In genomic region chr3:72448375-72448823, GRCh38 we compare ENCODE assay signal across 18 cellular contexts. TPM values are rescaled to one million over a fixed set of nuclear protein-coding genes. Genes with fewer than 3 reads are reported as not detected.
DNase-seq lines count a peak whose midpoint lies in the region; ATAC-seq, FAIRE-seq and TF ChIP-seq lines count a peak whose summit lies in the region.
"Had no signal": no experiment of that assay in that cellular context is flagged by ENCODE, and none has a peak within 500 bp of the region (broad histone marks: within the 10 kb centered on the region; RNA-seq: fewer than 3 reads in every experiment).

No MANE protein-coding gene starts in this region.

- no peak for ATAC-seq in activated naive CD8-positive, alpha-beta T cell treated with anti-CD3 and anti-CD28 coated beads, Interleukin-2, amount 50 U/mL, for 24 hours
- ATAC-seq: GM12878 had no signal

- DNase-seq in activated naive CD8-positive, alpha-beta T cell treated with anti-CD3 and anti-CD28 coated beads, Interleukin-2, amount 50 U/mL, for 24 hours = no peak
- DNase-seq in activated T-helper 1 cell treated with anti-CD3 and anti-CD28 coated beads, Interleukin-12 subunit alpha, Interleukin-12 subunit beta, Interleukin-2, Interleukin-4 antibody, amounts not matched to agents 30 ng/mL and 10 ng/mL and 1 ng/mL, durations not matched to agents 14 hours and 24 hours and 36 hours (ENCODE audit: low spot score) = no peak
- DNase-seq in mesothelial cell of epicardium (ENCODE audit: low spot score in 2 of 2, unreplicated experiment in 2 of 2) = no peak
- DNase-seq in urothelium cell line (ENCODE audit: low spot score) = peak; percentile 35
- no peak for DNase-seq in right atrium auricular region (ENCODE audit: low spot score)
- DNase-seq in cerebellar cortex (ENCODE audit: low spot score) = no peak
- no peak for DNase-seq in coronary artery (ENCODE audit: low spot score)
- DNase-seq: activated CD4-positive, alpha-beta T cell treated with anti-CD3 and anti-CD28 coated beads, Interleukin-2, amount 50 U/mL, for 1 hour; activated T-cell treated with anti-CD3 and anti-CD28 coated beads, Interleukin-2, amount 50 U/mL, for 48 hours; H7; left ventricle myocardium inferior; NCI-H446 treated with DMSO at 0.1 percent for 48 hours; SIG-M5; stimulated activated CD4-positive, alpha-beta T cell treated with anti-CD3 and anti-CD28 coated beads, Interleukin-15, amount 100 ng/mL, for 24 hours had no signal

- H3K27ac Mint-ChIP-seq in activated naive CD8-positive, alpha-beta T cell = no peak overlapping the region
- no peak overlapping the region for H3K27ac Mint-ChIP-seq in activated naive CD8-positive, alpha-beta T cell treated with anti-CD3 and anti-CD28 coated beads, Interleukin-2, amount 50 U/mL, for 24 hours
- H3K27ac Mint-ChIP-seq in activated T-helper 1 cell treated with anti-CD3 and anti-CD28 coated beads, Interleukin-12 subunit alpha, Interleukin-12 subunit beta, Interleukin-2, Interleukin-4 antibody, amounts not matched to agents 30 ng/mL and 10 ng/mL and 1 ng/mL, durations not matched to agents 14 hours and 24 hours and 36 hours = peak overlapping the region; percentile 46
- no peak overlapping the region for H3K27ac Mint-ChIP-seq in mesothelial cell of epicardium

- peaks cover 9% of the 10 kb centered on the region for H3K36me3 Mint-ChIP-seq in activated naive CD8-positive, alpha-beta T cell
- peaks cover 24% of the 10 kb centered on the region for H3K36me3 Mint-ChIP-seq in activated naive CD8-positive, alpha-beta T cell treated with anti-CD3 and anti-CD28 coated beads, Interleukin-2, amount 50 U/mL, for 24 hours (ENCODE audit: low read depth)
- H3K36me3 Mint-ChIP-seq in activated T-helper 1 cell treated with anti-CD3 and anti-CD28 coated beads, Interleukin-12 subunit alpha, Interleukin-12 subunit beta, Interleukin-2, Interleukin-4 antibody, amounts not matched to agents 30 ng/mL and 10 ng/mL and 1 ng/mL, durations not matched to agents 14 hours and 24 hours and 36 hours (ENCODE audit: low read depth) = peaks cover 29% of the 10 kb centered on the region
- peaks cover 2% of the 10 kb centered on the region for H3K36me3 Mint-ChIP-seq in mesothelial cell of epicardium

- peaks cover 31% of the 10 kb centered on the region for H3K4me1 Mint-ChIP-seq in activated naive CD8-positive, alpha-beta T cell (ENCODE audit: low read depth)
- H3K4me1 Mint-ChIP-seq in activated naive CD8-positive, alpha-beta T cell treated with anti-CD3 and anti-CD28 coated beads, Interleukin-2, amount 50 U/mL, for 24 hours = peaks cover 45% of the 10 kb centered on the region
- H3K4me1 Mint-ChIP-seq in activated T-helper 1 cell treated with anti-CD3 and anti-CD28 coated beads, Interleukin-12 subunit alpha, Interleukin-12 subunit beta, Interleukin-2, Interleukin-4 antibody, amounts not matched to agents 30 ng/mL and 10 ng/mL and 1 ng/mL, durations not matched to agents 14 hours and 24 hours and 36 hours (ENCODE audit: low read depth) = peaks cover 48% of the 10 kb centered on the region
- H3K4me1 Mint-ChIP-seq in mesothelial cell of epicardium = peaks cover 29% of the 10 kb centered on the region

- no peak overlapping the region for H3K27ac ChIP-seq in right atrium auricular region
- no peak overlapping the region for H3K27ac ChIP-seq in coronary artery
- H3K27ac ChIP-seq: left ventricle myocardium inferior had no signal

- intact Hi-C loops in activated T-helper 1 cell treated with anti-CD3 and anti-CD28 coated beads, Interleukin-12 subunit alpha, Interleukin-12 subunit beta, Interleukin-2, Interleukin-4 antibody, amounts not matched to agents 30 ng/mL and 10 ng/mL and 1 ng/mL, durations not matched to agents 14 hours and 24 hours and 36 hours (cut with micrococcal nuclease) = loop anchor here (5.0 kb wide), 2 partner anchors 89 to 721 kb away; partner anchors contain the start of gene EIF4E3

- H3K36me3 ChIP-seq in right atrium auricular region = no peaks in the 10 kb centered on the region
- H3K36me3 ChIP-seq: left ventricle myocardium inferior had no signal

- peak overlapping the region; percentile 68 for H3K4me3 Mint-ChIP-seq in activated naive CD8-positive, alpha-beta T cell
- no peak overlapping the region for H3K4me3 Mint-ChIP-seq in activated naive CD8-positive, alpha-beta T cell treated with anti-CD3 and anti-CD28 coated beads, Interleukin-2, amount 50 U/mL, for 24 hours
- no peak overlapping the region for H3K4me3 Mint-ChIP-seq in activated T-helper 1 cell treated with anti-CD3 and anti-CD28 coated beads, Interleukin-12 subunit alpha, Interleukin-12 subunit beta, Interleukin-2, Interleukin-4 antibody, amounts not matched to agents 30 ng/mL and 10 ng/mL and 1 ng/mL, durations not matched to agents 14 hours and 24 hours and 36 hours
- peak overlapping the region; percentile 73 for H3K4me3 Mint-ChIP-seq in mesothelial cell of epicardium

- FAIRE-seq in urothelium cell line (lab: Jason Lieb, UNC) = no peak
- FAIRE-seq: endothelial cell of umbilical vein, frontal cortex, GM12878 had no signal

- peaks cover 3% of the 10 kb centered on the region for H3K9me3 Mint-ChIP-seq in activated naive CD8-positive, alpha-beta T cell (ENCODE audit: low read depth)
- peaks cover 3% of the 10 kb centered on the region for H3K9me3 Mint-ChIP-seq in activated naive CD8-positive, alpha-beta T cell treated with anti-CD3 and anti-CD28 coated beads, Interleukin-2, amount 50 U/mL, for 24 hours
- no peaks in the 10 kb centered on the region for H3K9me3 Mint-ChIP-seq in activated T-helper 1 cell treated with anti-CD3 and anti-CD28 coated beads, Interleukin-12 subunit alpha, Interleukin-12 subunit beta, Interleukin-2, Interleukin-4 antibody, amounts not matched to agents 30 ng/mL and 10 ng/mL and 1 ng/mL, durations not matched to agents 14 hours and 24 hours and 36 hours
- H3K9me3 Mint-ChIP-seq in mesothelial cell of epicardium = no peaks in the 10 kb centered on the region

- H3K4me3 ChIP-seq in right atrium auricular region (no peak overlapping the region), coronary artery (no peak overlapping the region)
- H3K4me3 ChIP-seq: GM12878 had no signal

- peaks cover 4% of the 10 kb centered on the region for H3K27me3 Mint-ChIP-seq in activated naive CD8-positive, alpha-beta T cell
- H3K27me3 Mint-ChIP-seq in activated naive CD8-positive, alpha-beta T cell treated with anti-CD3 and anti-CD28 coated beads, Interleukin-2, amount 50 U/mL, for 24 hours = peaks cover 24% of the 10 kb centered on the region
- H3K27me3 Mint-ChIP-seq in activated T-helper 1 cell treated with anti-CD3 and anti-CD28 coated beads, Interleukin-12 subunit alpha, Interleukin-12 subunit beta, Interleukin-2, Interleukin-4 antibody, amounts not matched to agents 30 ng/mL and 10 ng/mL and 1 ng/mL, durations not matched to agents 14 hours and 24 hours and 36 hours (ENCODE audit: insufficient read depth) = peaks cover 4% of the 10 kb centered on the region
- peaks cover 22% of the 10 kb centered on the region for H3K27me3 Mint-ChIP-seq in mesothelial cell of epicardium (ENCODE audit: low read depth)

- no peaks in the 10 kb centered on the region for H3K9me3 ChIP-seq in right atrium auricular region
- H3K9me3 ChIP-seq: left ventricle myocardium inferior had no signal

- H3K4me1 ChIP-seq in right atrium auricular region = peaks cover 0 to 25% of the 10 kb centered on the region in 2 donors

- H3K27me3 ChIP-seq in right atrium auricular region = no peaks in the 10 kb centered on the region

- TF ChIP-seq CTCF in mesothelial cell of epicardium (IDR thresholded peaks at IDR 0.05; ENCODE audit: unreplicated experiment) = no peak
- no peak for TF ChIP-seq CTCF in right atrium auricular region (IDR thresholded peaks at IDR 0.05)
- TF ChIP-seq CTCF in coronary artery (IDR thresholded peaks at IDR 0.05) = no peak

RNA-seq across cellular contexts. Expression of gene RYBP, which starts 2.0 kb away (rescaled TPM):
- total RNA-seq in activated T-helper 1 cell treated with anti-CD3 and anti-CD28 coated beads, Interleukin-12 subunit alpha, Interleukin-12 subunit beta, Interleukin-2, Interleukin-4 antibody, amounts not matched to agents 30 ng/mL and 10 ng/mL and 1 ng/mL, durations not matched to agents 14 hours and 24 hours and 36 hours = 62.5 and 64.0 TPM in 2 replicates
- total RNA-seq in mesothelial cell of epicardium (27.5 to 28.4 TPM (median 27.8 TPM) in 3 replicates), right atrium auricular region (1 to 10 TPM; 7.9 to 9.3 TPM)

Comparison
In these comparisons a context has a peak if more than half of its experiments do, and no peak if none do; other contexts are left out.
1. H3K4me3 Mint-ChIP-seq: peak in activated naive CD8-positive, alpha-beta T cell (single experiment) and mesothelial cell of epicardium (single experiment); none in activated naive CD8-positive, alpha-beta T cell treated with anti-CD3 and anti-CD28 coated beads, Interleukin-2, amount 50 U/mL, for 24 hours (single experiment) and activated T-helper 1 cell treated with anti-CD3 and anti-CD28 coated beads, Interleukin-12 subunit alpha, Interleukin-12 subunit beta, Interleukin-2, Interleukin-4 antibody, amounts not matched to agents 30 ng/mL and 10 ng/mL and 1 ng/mL, durations not matched to agents 14 hours and 24 hours and 36 hours (single experiment).